9 cellular contexts compared by ENCODE assay signal in the genomic region with DNA sequence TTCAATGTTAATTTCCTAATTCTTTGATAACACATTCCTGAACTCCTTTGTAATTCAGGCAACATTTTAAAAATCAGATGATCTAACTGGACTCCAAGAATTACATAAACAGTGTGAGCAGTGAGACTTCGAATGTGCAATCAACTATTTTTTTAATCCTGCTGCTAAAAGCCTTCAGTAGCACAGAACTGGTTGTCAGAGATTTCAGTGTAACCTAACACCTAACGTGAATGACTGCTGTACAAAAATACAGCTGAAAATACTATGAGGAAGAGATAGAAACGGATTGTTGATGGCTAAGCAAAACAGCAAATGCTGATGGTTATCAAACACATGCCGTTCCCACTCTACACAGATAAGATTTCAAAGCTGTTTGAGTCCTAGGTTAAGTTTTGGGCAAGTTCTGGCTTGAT. TPM values are rescaled to one million over a fixed set of nuclear protein-coding genes. Genes with fewer than 3 reads are reported as not detected.
A peak's percentile ranks its signal among the peaks of the same experiment; 100 is the strongest.
DNase-seq lines count a peak whose midpoint lies in the region; FAIRE-seq and TF ChIP-seq lines count a peak whose summit lies in the region.
"Had no signal": no experiment of that assay in that cellular context is flagged by ENCODE, and none has a peak within 500 bp of the region (broad histone marks: within the 10 kb centered on the region; RNA-seq: fewer than 3 reads in every experiment).

No MANE protein-coding gene starts in this region.

- peak overlapping the region; percentile 28 for H3K4me2 ChIP-seq in mammary epithelial cell (ENCODE audit: insufficient read depth, low read depth, low read length)

- TF ChIP-seq CTCF in mammary epithelial cell (conservative IDR thresholded peaks at IDR 0.05 in 1 of 2, IDR thresholded peaks at IDR 0.05 in 1 of 2; ENCODE audit: extremely low read depth in 1 of 2, insufficient read depth in 1 of 2, low read depth in 1 of 2, low read length in 2 of 2) (no peak), kidney (IDR thresholded peaks at IDR 0.05; ENCODE audit: borderline replicate concordance, extremely low read depth, insufficient read depth) (no peak)

- no peaks in the 10 kb centered on the region for H3K36me3 Mint-ChIP-seq in CD4-positive, alpha-beta memory T cell

- peaks cover 0 to 9% (median 7%) of the 10 kb centered on the region in 4 donors for H3K4me1 Mint-ChIP-seq in CD4-positive, alpha-beta memory T cell

- H3K36me3 ChIP-seq in mammary epithelial cell (ENCODE audit: insufficient read depth, low read length) (no peaks in the 10 kb centered on the region), kidney (ENCODE audit: control insufficient read depth in 1 of 2, insufficient read depth in 2 of 2, low read length in 2 of 2) (no peaks in the 10 kb centered on the region)
- no peaks in the 10 kb centered on the region for H3K36me3 ChIP-seq in CD4-positive, alpha-beta memory T cell (ENCODE audit: insufficient read depth, low read length)

- H4K20me1 ChIP-seq in mammary epithelial cell (ENCODE audit: insufficient read depth, low read length), result peaks cover 7% of the 10 kb centered on the region

- H2AFZ ChIP-seq in mammary epithelial cell (ENCODE audit: low read depth, low read length), result no peak overlapping the region

- no peaks in the 10 kb centered on the region for H3K27me3 ChIP-seq in mammary epithelial cell (ENCODE audit: insufficient read depth, low read length)
- H3K27me3 ChIP-seq in CD4-positive, alpha-beta memory T cell (ENCODE audit: insufficient read depth, low read length), result no peaks in the 10 kb centered on the region

- CTCF ChIA-PET in mammary epithelial cell (lab: Charles Lee; ENCODE audit: low non-redundant PET), result no interaction called here
- CTCF ChIA-PET in CD4-positive, alpha-beta memory T cell (lab: Charles Lee; ENCODE audit: partially characterized antibody), result no interaction called here

- intact Hi-C loops in mammary epithelial cell (cut with micrococcal nuclease) (no loop called here), kidney (cut with DNase I) (no loop called here)
- intact Hi-C loops in CD4-positive, alpha-beta memory T cell (cut with micrococcal nuclease), result no loop called here

- FAIRE-seq in kidney (lab: Jason Lieb, UNC) (no peak), frontal cortex (lab: Jason Lieb, UNC) (no peak)

- no peaks in the 10 kb centered on the region for H3K9me3 ChIP-seq in mammary epithelial cell (replicated peaks; ENCODE audit: insufficient read depth, low read length)
- no peaks in the 10 kb centered on the region for H3K9me3 ChIP-seq in kidney (ENCODE audit: control insufficient read depth in 1 of 2, low read length in 2 of 2)
- H3K9me3 ChIP-seq in CD4-positive, alpha-beta memory T cell (ENCODE audit: control insufficient read depth in 1 of 2, low read length in 2 of 2), result no peaks in the 10 kb centered on the region

- H3K27me3 Mint-ChIP-seq in CD4-positive, alpha-beta memory T cell, result no peaks in the 10 kb centered on the region
- H3K27me3 Mint-ChIP-seq: activated T-helper 17 cell treated with anti-CD3 and anti-CD28 coated beads, Interleukin-2, amount 50 U/mL, for 72 hours had no signal

- DNase-seq in NCI-H2171 (lab: John Stamatoyannopoulos, UW) (peak; percentile 50), mammary epithelial cell (peak; percentile 44), kidney (no peak), stromal cell of bone marrow (ENCODE audit: low read depth) (peak; percentile 15), frontal cortex (ENCODE audit: low spot score in 2 of 2) (no peak), NCI-H345 treated with DMSO at 0.1 percent for 48 hours (lab: John Stamatoyannopoulos, UW; ENCODE audit: unreplicated experiment) (no peak)
- no peak for DNase-seq in CD4-positive, alpha-beta memory T cell
- DNase-seq in activated CD8-positive, alpha-beta memory T cell treated with anti-CD3 and anti-CD28 coated beads, Interleukin-2, amount 50 U/mL, for 48 hours, result no peak

- no peak overlapping the region for H3K4me3 Mint-ChIP-seq in CD4-positive, alpha-beta memory T cell
- H3K4me3 Mint-ChIP-seq: activated T-helper 17 cell treated with anti-CD3 and anti-CD28 coated beads, Interleukin-2, amount 50 U/mL, for 72 hours had no signal

- H3K9ac ChIP-seq in mammary epithelial cell (ENCODE audit: insufficient read depth, low read length) (no peak overlapping the region), kidney (ENCODE audit: low read length in 2 of 2) (no peak overlapping the region)

- H3K27ac Mint-ChIP-seq in CD4-positive, alpha-beta memory T cell, result no peak overlapping the region
- H3K27ac Mint-ChIP-seq: activated T-helper 17 cell treated with anti-CD3 and anti-CD28 coated beads, Interleukin-2, amount 50 U/mL, for 72 hours had no signal

- H3K79me2 ChIP-seq in mammary epithelial cell (ENCODE audit: insufficient read depth, low read length), result peaks cover 97% of the 10 kb centered on the region

- H3K4me1 ChIP-seq in mammary epithelial cell (ENCODE audit: insufficient read depth, low read length), result peaks cover 47% of the 10 kb centered on the region
- peaks cover 16 to 36% of the 10 kb centered on the region in 2 donors for H3K4me1 ChIP-seq in kidney (ENCODE audit: control insufficient read depth in 1 of 2, insufficient read depth in 1 of 2, low read depth in 1 of 2, low read length in 2 of 2)
- no peaks in the 10 kb centered on the region for H3K4me1 ChIP-seq in CD4-positive, alpha-beta memory T cell (ENCODE audit: insufficient read depth, low read length)

- in situ Hi-C loops in mammary epithelial cell (cut with MboI; ENCODE audit: low sequenced_read_pairs in 2 of 2), result no loop called here

- H3K4me3 ChIP-seq in mammary epithelial cell (replicated peaks in 1 of 3; ENCODE audit: insufficient read depth in 1 of 3, low read depth in 2 of 3, low read length in 3 of 3) (no peak overlapping the region), kidney (ENCODE audit: low read length in 2 of 2) (no peak overlapping the region)
- H3K4me3 ChIP-seq in CD4-positive, alpha-beta memory T cell (ENCODE audit: low read length in 2 of 2), result no peak overlapping the region

- WGBS in mammary epithelial cell (ENCODE audit: low coverage, missing lambda C conversion rate), result 0% methylated on average over 4 of the region's 4 CpGs

- dilution Hi-C loops in mammary epithelial cell (cut with HindIII; ENCODE audit: low sequenced_read_pairs), result no loop called here

- peak overlapping the region; percentile 5 for H3K27ac ChIP-seq in mammary epithelial cell (ENCODE audit: insufficient read depth, low read depth, low read length)
- peak overlapping the region; percentile 11 to 22 for H3K27ac ChIP-seq in kidney (ENCODE audit: low read depth in 2 of 2, low read length in 2 of 2)
- no peak overlapping the region for H3K27ac ChIP-seq in CD4-positive, alpha-beta memory T cell (ENCODE audit: low read depth, low read length)

- no TSS peak for BruUV-seq in mammary epithelial cell (replicated peaks; lab: Mats Ljungman, UMichigan)

- no peaks in the 10 kb centered on the region for H3K9me3 Mint-ChIP-seq in CD4-positive, alpha-beta memory T cell
- H3K9me3 Mint-ChIP-seq: activated T-helper 17 cell treated with anti-CD3 and anti-CD28 coated beads, Interleukin-2, amount 50 U/mL, for 72 hours had no signal

- POLR2A ChIA-PET in CD4-positive, alpha-beta memory T cell (lab: Charles Lee; ENCODE audit: partially characterized antibody), result no interaction called here

RNA-seq across cellular contexts. Expression of a gene that starts 46.1 kb away (rescaled TPM):
- total RNA-seq in mammary epithelial cell (1,000 to 10,000 TPM; 1,070 to 1,289 TPM), kidney (1,303 TPM), frontal cortex (549 TPM)
- polyA plus RNA-seq in mammary epithelial cell (1,292 TPM), kidney (ENCODE audit: insufficient read depth, low read depth, low replicate concordance) (472 TPM)
- polyA minus RNA-seq in mammary epithelial cell, result 830 TPM
- 10 to 100 TPM; 53.3 to 57.9 TPM for total RNA-seq in CD4-positive, alpha-beta memory T cell
- polyA plus RNA-seq in CD4-positive, alpha-beta memory T cell, result 10 to 100 TPM in 1 of 2 donors, 1 to 10 TPM in 1; 4.9 to 15.1 TPM

Comparison
In these comparisons a context has a peak if more than half of its experiments do, and no peak if none do; other contexts are left out.
1. DNase-seq: peak in NCI-H2171 (single experiment), mammary epithelial cell (single experiment) and stromal cell of bone marrow (single experiment); none in kidney (single experiment), frontal cortex (0 of 2), NCI-H345 treated with DMSO at 0.1 percent for 48 hours (single experiment), CD4-positive, alpha-beta memory T cell (0 of 5) and activated CD8-positive, alpha-beta memory T cell treated with anti-CD3 and anti-CD28 coated beads, Interleukin-2, amount 50 U/mL, for 48 hours (single experiment).